35 cellular contexts compared by ENCODE assay signal in genomic region chrX:155563099-155563498, GRCh38.
"Had no signal": no experiment of that assay in that cellular context is flagged by ENCODE, and none has a peak within 500 bp of the region (broad histone marks: within the 10 kb centered on the region; RNA-seq: fewer than 3 reads in every experiment).

No MANE protein-coding gene starts in this region.

- DNase-seq: activated effector memory CD4-positive, alpha-beta T cell treated with anti-CD3 and anti-CD28 coated beads, Interleukin-2, amount 50 U/mL, for 16 hours; activated effector memory CD4-positive, alpha-beta T cell treated with Interleukin-2 at 50 U/mL for 16 hours; activated gamma-delta T cell; activated gamma-delta T cell treated with Interleukin-2 at 50 U/mL for 16 hours; activated naive CD4-positive, alpha-beta T cell; activated naive CD4-positive, alpha-beta T cell treated with anti-CD3 and anti-CD28 coated beads for 36 hours; activated naive CD4-positive, alpha-beta T cell treated with anti-CD3 and anti-CD28 coated beads, Interleukin-2, amount 10 ng/mL, durations not matched to agents 7 days and 5 days; activated naive CD4-positive, alpha-beta T cell treated with anti-CD3 and anti-CD28 coated beads, Interleukin-2, amount 50 U/mL, for 16 hours; activated naive CD4-positive, alpha-beta T cell treated with Interleukin-2 at 50 U/mL for 16 hours; activated naive CD8-positive, alpha-beta T cell treated with anti-CD3 and anti-CD28 coated beads for 36 hours; activated naive CD8-positive, alpha-beta T cell treated with anti-CD3 and anti-CD28 coated beads, Interleukin-2, amount 10 ng/mL, durations not matched to agents 7 days and 5 days; activated naive CD8-positive, alpha-beta T cell treated with anti-CD3 and anti-CD28 coated beads, Interleukin-2, amount 50 U/mL, for 24 hours; activated T-cell treated with anti-CD3 and anti-CD28 coated beads, Interleukin-2, amount 50 U/mL, for 1 hour; activated T-cell treated with anti-CD3 and anti-CD28 coated beads, Interleukin-2, amount 50 U/mL, for 24 hours; activated T-cell treated with anti-CD3 and anti-CD28 coated beads, Interleukin-2, amount 50 U/mL, for 4 hours; activated T-cell treated with anti-CD3 and anti-CD28 coated beads, Interleukin-2, amount 50 U/mL, for 48 hours; activated T-cell treated with anti-CD3 and anti-CD28 coated beads, Interleukin-2, amount 50 U/mL, for 72 hours; adrenal gland; amniotic stem cell; amygdala; anterior cingulate cortex; aorta; body of pancreas; brain microvascular endothelial cell; caudate nucleus; central memory CD4-positive, alpha-beta T cell; cerebellar nuclear complex had no signal

- H3K4me3 Mint-ChIP-seq: activated naive CD4-positive, alpha-beta T cell treated with anti-CD3 and anti-CD28 coated beads for 36 hours; activated naive CD4-positive, alpha-beta T cell treated with anti-CD3 and anti-CD28 coated beads, Interleukin-2, amount 10 ng/mL, durations not matched to agents 7 days and 5 days; activated naive CD4-positive, alpha-beta T cell treated with anti-CD3 and anti-CD28 coated beads, Interleukin-2, amount 50 U/mL, for 24 hours; activated naive CD8-positive, alpha-beta T cell; activated naive CD8-positive, alpha-beta T cell treated with anti-CD3 and anti-CD28 coated beads for 36 hours; activated naive CD8-positive, alpha-beta T cell treated with anti-CD3 and anti-CD28 coated beads, Interleukin-2, amount 10 ng/mL, durations not matched to agents 7 days and 5 days; activated naive CD8-positive, alpha-beta T cell treated with anti-CD3 and anti-CD28 coated beads, Interleukin-2, amount 50 U/mL, for 24 hours; activated T-cell treated with anti-CD3 and anti-CD28 coated beads, Interleukin-2, amount 50 U/mL, for 24 hours; activated T-cell treated with anti-CD3 and anti-CD28 coated beads, Interleukin-2, amount 50 U/mL, for 4 hours; activated T-cell treated with anti-CD3 and anti-CD28 coated beads, Interleukin-2, amount 50 U/mL, for 72 hours; activated T-helper 1 cell treated with anti-CD3 and anti-CD28 coated beads, Interleukin-12 subunit alpha, Interleukin-12 subunit beta, Interleukin-2, Interleukin-4 antibody, amounts not matched to agents 30 ng/mL and 10 ng/mL and 1 ng/mL, durations not matched to agents 14 hours and 24 hours and 36 hours; activated T-helper 17 cell treated with anti-CD3 and anti-CD28 coated beads, Interleukin-2, amount 50 U/mL, for 72 hours; brain; central memory CD8-positive, alpha-beta T cell had no signal

- H3K9me3 Mint-ChIP-seq: activated naive CD4-positive, alpha-beta T cell treated with anti-CD3 and anti-CD28 coated beads for 36 hours; activated naive CD4-positive, alpha-beta T cell treated with anti-CD3 and anti-CD28 coated beads, Interleukin-2, amount 10 ng/mL, durations not matched to agents 7 days and 5 days; activated T-cell treated with anti-CD3 and anti-CD28 coated beads, Interleukin-2, amount 50 U/mL, for 4 hours had no signal

- H3K4me1 Mint-ChIP-seq: activated naive CD4-positive, alpha-beta T cell treated with anti-CD3 and anti-CD28 coated beads, Interleukin-2, amount 10 ng/mL, durations not matched to agents 7 days and 5 days; activated naive CD8-positive, alpha-beta T cell treated with anti-CD3 and anti-CD28 coated beads for 36 hours; activated naive CD8-positive, alpha-beta T cell treated with anti-CD3 and anti-CD28 coated beads, Interleukin-2, amount 10 ng/mL, durations not matched to agents 7 days and 5 days; activated naive CD8-positive, alpha-beta T cell treated with anti-CD3 and anti-CD28 coated beads, Interleukin-2, amount 50 U/mL, for 24 hours; brain had no signal

- ATAC-seq: activated naive CD4-positive, alpha-beta T cell treated with anti-CD3 and anti-CD28 coated beads, Interleukin-2, amount 50 U/mL, for 72 hours; activated naive CD8-positive, alpha-beta T cell treated with anti-CD3 and anti-CD28 coated beads, Interleukin-2, amount 50 U/mL, for 24 hours; activated T-cell treated with anti-CD3 and anti-CD28 coated beads, Interleukin-2, amount 50 U/mL, for 4 hours; activated T-cell treated with anti-CD3 and anti-CD28 coated beads, Interleukin-2, amount 50 U/mL, for 72 hours; activated T-helper 17 cell treated with anti-CD3 and anti-CD28 coated beads, Interleukin-2, amount 50 U/mL, for 72 hours; body of pancreas had no signal

- H3K27ac Mint-ChIP-seq: activated naive CD4-positive, alpha-beta T cell treated with anti-CD3 and anti-CD28 coated beads for 36 hours; activated naive CD4-positive, alpha-beta T cell treated with anti-CD3 and anti-CD28 coated beads, Interleukin-2, amount 10 ng/mL, durations not matched to agents 7 days and 5 days; activated naive CD4-positive, alpha-beta T cell treated with anti-CD3 and anti-CD28 coated beads, Interleukin-2, amount 50 U/mL, for 24 hours; activated naive CD4-positive, alpha-beta T cell treated with anti-CD3 and anti-CD28 coated beads, Interleukin-2, amount 50 U/mL, for 72 hours; activated naive CD8-positive, alpha-beta T cell; activated naive CD8-positive, alpha-beta T cell treated with anti-CD3 and anti-CD28 coated beads for 36 hours; activated naive CD8-positive, alpha-beta T cell treated with anti-CD3 and anti-CD28 coated beads, Interleukin-2, amount 10 ng/mL, durations not matched to agents 7 days and 5 days; activated naive CD8-positive, alpha-beta T cell treated with anti-CD3 and anti-CD28 coated beads, Interleukin-2, amount 50 U/mL, for 24 hours; activated T-cell treated with anti-CD3 and anti-CD28 coated beads, Interleukin-2, amount 50 U/mL, for 24 hours; activated T-cell treated with anti-CD3 and anti-CD28 coated beads, Interleukin-2, amount 50 U/mL, for 72 hours; activated T-helper 1 cell treated with anti-CD3 and anti-CD28 coated beads, Interleukin-12 subunit alpha, Interleukin-12 subunit beta, Interleukin-2, Interleukin-4 antibody, amounts not matched to agents 30 ng/mL and 10 ng/mL and 1 ng/mL, durations not matched to agents 14 hours and 24 hours and 36 hours; activated T-helper 17 cell treated with anti-CD3 and anti-CD28 coated beads, Interleukin-2, amount 50 U/mL, for 72 hours; activated T-helper 2 cell treated with anti-CD3 and anti-CD28 coated beads, Interferon-gamma antibody, Interleukin-2, Interleukin-4, amounts not matched to agents 10 μg/mL and 5 μg/mL and 100 μg/mL, durations not matched to agents 14 hours and 24 hours and 36 hours; brain had no signal

- H3K27me3 Mint-ChIP-seq: activated naive CD4-positive, alpha-beta T cell treated with anti-CD3 and anti-CD28 coated beads, Interleukin-2, amount 10 ng/mL, durations not matched to agents 7 days and 5 days; activated naive CD4-positive, alpha-beta T cell treated with anti-CD3 and anti-CD28 coated beads, Interleukin-2, amount 50 U/mL, for 24 hours; activated naive CD8-positive, alpha-beta T cell; activated naive CD8-positive, alpha-beta T cell treated with anti-CD3 and anti-CD28 coated beads for 36 hours; activated naive CD8-positive, alpha-beta T cell treated with anti-CD3 and anti-CD28 coated beads, Interleukin-2, amount 10 ng/mL, durations not matched to agents 7 days and 5 days; activated naive CD8-positive, alpha-beta T cell treated with anti-CD3 and anti-CD28 coated beads, Interleukin-2, amount 50 U/mL, for 24 hours; activated T-cell treated with anti-CD3 and anti-CD28 coated beads, Interleukin-2, amount 50 U/mL, for 24 hours; activated T-helper 17 cell treated with anti-CD3 and anti-CD28 coated beads, Interleukin-2, amount 50 U/mL, for 72 hours; brain; central memory CD8-positive, alpha-beta T cell had no signal

- H3K36me3 Mint-ChIP-seq: activated naive CD4-positive, alpha-beta T cell treated with anti-CD3 and anti-CD28 coated beads, Interleukin-2, amount 50 U/mL, for 24 hours had no signal
